Comparison of ENCODE assay signal across 1 cellular context in the genomic region with DNA sequence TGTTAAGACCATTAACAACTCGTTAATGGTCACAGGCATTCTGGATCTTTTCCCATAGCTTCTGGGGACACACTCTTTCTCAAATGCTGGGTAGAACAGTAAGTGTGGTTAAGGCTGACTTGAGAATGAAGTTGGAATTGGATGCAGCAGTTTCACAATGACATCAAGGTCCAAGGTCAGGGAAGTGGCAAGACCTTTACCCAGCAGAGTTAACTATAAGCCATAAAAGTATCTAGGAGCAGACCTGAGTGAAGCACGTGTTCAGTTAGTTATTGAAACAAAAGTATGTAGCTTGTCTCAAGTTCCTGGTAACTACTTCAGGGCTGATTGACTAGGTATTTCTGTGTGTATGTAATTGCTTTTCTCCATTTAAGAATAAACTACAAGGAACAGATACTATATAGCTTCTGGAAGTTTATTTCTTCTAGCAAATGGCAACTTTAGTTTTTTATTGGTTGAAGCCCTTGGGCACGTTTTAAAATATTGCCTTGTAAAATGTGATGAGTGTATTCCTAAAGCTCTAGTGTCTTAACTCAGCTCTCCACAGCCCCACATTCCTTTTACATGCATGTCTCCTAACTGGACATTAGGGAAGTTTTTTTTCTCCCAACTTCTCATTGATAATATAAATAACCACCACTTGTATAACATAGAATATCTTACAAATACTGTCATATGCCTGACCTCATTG.
A peak's percentile ranks its signal among the peaks of the same experiment; 100 is the strongest.
TF ChIP-seq lines count a peak whose summit lies in the region.

No MANE protein-coding gene starts in this region.

TF ChIP-seq in HepG2, 621 proteins besides CTCF, POLR2A, EP300 and RAD21 (continued from another document):
- TF ChIP-seq MTF2 (CRISPR knock-in tag; IDR thresholded peaks at IDR 0.05; ENCODE audit: borderline replicate concordance) (no peak), NR2F1 (CRISPR knock-in tag; IDR thresholded peaks at IDR 0.05) (peak in 1 of 2 experiments; percentile 32; a peak in 1 of 4 replicates), SPEN (CRISPR knock-in tag; IDR thresholded peaks at IDR 0.05; ENCODE audit: low read depth) (no peak), SUZ12 (IDR thresholded peaks at IDR 0.05; ENCODE audit: low read depth, low read length) (no peak), PRPF4 (IDR thresholded peaks at IDR 0.05; ENCODE audit: low read depth, low read length, poor library complexity, severe bottlenecking) (no peak), ZNF563 (CRISPR knock-in tag; IDR thresholded peaks at IDR 0.05) (no peak), SMC3 (IDR thresholded peaks at IDR 0.05; ENCODE audit: low read length) (no peak)
